In the genomic region with DNA sequence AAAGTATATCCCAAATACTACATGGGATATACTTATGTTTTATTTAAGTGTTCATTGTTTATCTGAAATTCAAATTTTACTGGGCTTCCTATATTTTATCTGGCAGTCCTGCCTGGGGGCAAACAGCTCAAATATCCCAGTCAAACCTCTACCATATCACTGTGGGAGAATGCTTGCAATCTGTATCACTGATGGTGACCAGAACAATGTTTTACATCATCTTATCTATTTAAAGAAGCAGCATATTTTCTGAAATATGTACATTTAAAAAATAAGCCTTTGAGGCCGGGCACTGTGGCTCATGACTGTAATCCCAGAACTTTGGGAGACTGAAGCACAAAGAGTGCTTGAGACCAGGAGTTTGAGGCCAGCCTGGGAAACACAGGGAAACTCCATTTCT, we compare ENCODE assay signal across 28 cellular contexts.
"Had no signal": no experiment of that assay in that cellular context is flagged by ENCODE, and none has a peak within 500 bp of the region (broad histone marks: within the 10 kb centered on the region; RNA-seq: fewer than 3 reads in every experiment).

No MANE protein-coding gene starts in this region.

- H3K4me1 ChIP-seq: ascending aorta had no signal

- FAIRE-seq: bronchial epithelial cell, TTC549 had no signal

- H3K27ac ChIP-seq: ascending aorta, cardiac muscle cell, VCaP had no signal

- H3K27me3 ChIP-seq: ascending aorta, cardiac muscle cell had no signal

- H3K4me3 ChIP-seq: ascending aorta, cardiac muscle cell had no signal

- H3K36me3 ChIP-seq: ascending aorta, cardiac muscle cell had no signal

- DNase-seq: activated B cell treated with CpG ODN at 0.5 μM for 24 hours; activated CD4-positive, alpha-beta memory T cell treated with anti-CD3 and anti-CD28 coated beads for 36 hours; activated CD4-positive, alpha-beta T cell treated with anti-CD3 and anti-CD28 coated beads for 4 hours; activated CD4-positive, alpha-beta T cell treated with anti-CD3 and anti-CD28 coated beads, Interleukin-2, amount 10 ng/mL, durations not matched to agents 24 days and 14 days; activated CD4-positive, alpha-beta T cell treated with anti-CD3 and anti-CD28 coated beads, Interleukin-2, amount 50 U/mL, for 1 hour; activated CD4-positive, alpha-beta T cell treated with anti-CD3 and anti-CD28 coated beads, Interleukin-2, amount 50 U/mL, for 4 hours; activated CD4-positive, CD25-positive, alpha-beta regulatory T cell treated with anti-CD3 and anti-CD28 coated beads, Interleukin-2, amount 50 U/mL, for 72 hours; activated CD8-positive, alpha-beta memory T cell treated with anti-CD3 and anti-CD28 coated beads, Interleukin-2, amount 50 U/mL, for 4 hours; activated CD8-positive, alpha-beta T cell treated with anti-CD3 and anti-CD28 coated beads for 36 hours; activated effector memory CD4-positive, alpha-beta T cell treated with Interleukin-2 at 50 U/mL for 16 hours; activated gamma-delta T cell; activated naive CD4-positive, alpha-beta T cell treated with anti-CD3 and anti-CD28 coated beads, Interleukin-2, amount 10 ng/mL, durations not matched to agents 7 days and 5 days; activated naive CD4-positive, alpha-beta T cell treated with Interleukin-2 at 50 U/mL for 16 hours; activated naive CD8-positive, alpha-beta T cell treated with anti-CD3 and anti-CD28 coated beads, Interleukin-2, amount 10 ng/mL, durations not matched to agents 7 days and 5 days; activated naive CD8-positive, alpha-beta T cell treated with anti-CD3 and anti-CD28 coated beads, Interleukin-2, amount 50 U/mL, for 24 hours; activated T-cell treated with anti-CD3 and anti-CD28 coated beads, Interleukin-2, amount 50 U/mL, for 24 hours; activated T-cell treated with anti-CD3 and anti-CD28 coated beads, Interleukin-2, amount 50 U/mL, for 48 hours; amygdala; anterior cingulate cortex; caudate nucleus; cerebellar nuclear complex; T-helper 2 cell; T-helper 9 cell had no signal

- H3K9me3 ChIP-seq: ascending aorta had no signal
